25 cellular contexts compared by ENCODE assay signal in genomic region chr16:65294154-65294553, GRCh38.
"Had no signal": no experiment of that assay in that cellular context is flagged by ENCODE, and none has a peak within 500 bp of the region (broad histone marks: within the 10 kb centered on the region; RNA-seq: fewer than 3 reads in every experiment).

No MANE protein-coding gene starts in this region.

- DNase-seq: Kasumi-1, MM.1S, NCI-H1092 treated with DMSO at 0.1 percent for 48 hours, NCI-H1436, NCI-H187, NCI-H2029, NCI-H2081 treated with DMSO at 0.1 percent for 48 hours, NCI-H2171, NCI-H226, NCI-H446, NCI-H510A, NCI-H524 treated with DMSO at 0.1 percent for 48 hours, NCI-H69, NCI-H774, Right ventricle myocardium superior, RPMI8226, SIG-M5 had no signal

- H3K9me3 ChIP-seq: SJSA1 had no signal

- H3K27me3 Mint-ChIP-seq: IgD-negative memory B cell had no signal

- H3K4me3 Mint-ChIP-seq: IgD-negative memory B cell had no signal

- H3K36me3 ChIP-seq: SJSA1 had no signal

- H3K4me1 ChIP-seq: SJSA1 had no signal

- H3K36me3 Mint-ChIP-seq: IgD-negative memory B cell had no signal

- H3K9ac ChIP-seq: KMS-11 had no signal

- FAIRE-seq: HTR-8/SVneo, K562, RCC 7860 had no signal

- H3K4me3 ChIP-seq: K562, SJSA1, SK-N-MC had no signal

- H3K4me1 Mint-ChIP-seq: IgD-negative memory B cell had no signal

- H3K27ac ChIP-seq: HL-60, KMS-11, SJSA1, SK-N-MC had no signal

- ATAC-seq: K562 had no signal

- H3K27me3 ChIP-seq: SJSA1 had no signal

- H3K4me2 ChIP-seq: KMS-11 had no signal

- H3K27ac Mint-ChIP-seq: IgD-negative memory B cell had no signal
